Comparison of ENCODE assay signal across 24 cellular contexts in the genomic region with DNA sequence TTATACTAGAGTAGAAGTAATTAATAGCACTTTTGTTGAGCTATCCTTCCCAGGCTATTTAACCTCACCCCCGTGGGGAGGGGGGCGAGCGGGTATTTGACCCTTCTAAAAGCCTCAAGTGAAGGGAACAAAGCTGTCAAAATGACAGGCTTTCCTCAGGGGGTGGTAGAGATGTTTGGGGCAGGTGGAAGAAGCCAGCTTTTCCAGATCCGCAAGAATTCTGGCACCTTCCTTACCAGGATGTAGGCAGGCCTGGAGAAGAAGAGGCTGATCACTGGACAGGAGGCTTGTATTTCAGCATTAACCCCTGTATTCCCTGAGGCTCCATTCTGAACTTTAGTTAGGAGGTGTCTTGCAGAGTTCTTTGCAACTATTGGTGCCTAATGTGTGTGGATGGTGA. TPM values are rescaled to one million over a fixed set of nuclear protein-coding genes. Genes with fewer than 3 reads are reported as not detected.
A peak's percentile ranks its signal among the peaks of the same experiment; 100 is the strongest.
DNase-seq lines count a peak whose midpoint lies in the region; ATAC-seq and TF ChIP-seq lines count a peak whose summit lies in the region.
"Had no signal": no experiment of that assay in that cellular context is flagged by ENCODE, and none has a peak within 500 bp of the region (broad histone marks: within the 10 kb centered on the region; RNA-seq: fewer than 3 reads in every experiment).

No MANE protein-coding gene starts in this region.

- no peaks in the 10 kb centered on the region for H3K36me3 ChIP-seq in neuronal stem cell (replicated peaks in 1 of 2; ENCODE audit: control insufficient read depth in 2 of 2, insufficient read depth in 2 of 2, low read length in 2 of 2)
- H3K36me3 ChIP-seq: BE2C; BLaER1 treated with 17β-estradiol and CSF1 and Interleukin-3, amounts not matched to agents 10 nM and 100 nM had no signal

- no peaks in the 10 kb centered on the region for H3K27me3 Mint-ChIP-seq in mesothelial cell of epicardium (ENCODE audit: low read depth)
- H3K27me3 Mint-ChIP-seq: CD4-positive, alpha-beta memory T cell had no signal

- H3K9ac ChIP-seq in neuronal stem cell (ENCODE audit: low read depth, low read length, poor library complexity): no peak overlapping the region
- H3K9ac ChIP-seq: BLaER1 treated with 17β-estradiol and CSF1 and Interleukin-3, amounts not matched to agents 10 nM and 100 nM; GM23248 had no signal

- no peak overlapping the region for H3K4me2 ChIP-seq in neuronal stem cell (ENCODE audit: insufficient read depth, low read length, poor library complexity, severe bottlenecking)
- H3K4me2 ChIP-seq: A549 had no signal

- no peaks in the 10 kb centered on the region for H3K9me3 ChIP-seq in neuronal stem cell (replicated peaks in 1 of 2; ENCODE audit: control insufficient read depth in 2 of 2, insufficient read depth in 1 of 2, low read depth in 1 of 2, low read length in 2 of 2)
- H3K9me3 ChIP-seq: A549; BE2C; BLaER1 treated with 17β-estradiol and CSF1 and Interleukin-3, amounts not matched to agents 10 nM and 100 nM had no signal

- no peak overlapping the region for H3K14ac ChIP-seq in neuronal stem cell (ENCODE audit: low read length)

- H4K8ac ChIP-seq in neuronal stem cell (ENCODE audit: low read depth, low read length): no peak overlapping the region

- H3K27ac ChIP-seq in C4-2B (peak overlapping the region; percentile 53; the same call in 1 of the 2 replicates), neuronal stem cell (replicated peaks; ENCODE audit: low read length) (peak overlapping the region; percentile 16)
- H3K27ac ChIP-seq: A549; BLaER1 treated with 17β-estradiol and CSF1 and Interleukin-3, amounts not matched to agents 10 nM and 100 nM; GM23248 had no signal

- H3K36me3 Mint-ChIP-seq in mesothelial cell of epicardium: no peaks in the 10 kb centered on the region

- H3K4ac ChIP-seq in neuronal stem cell (ENCODE audit: low read length): no peak overlapping the region

- peaks cover 5 to 7% of the 10 kb centered on the region in 2 donors for H3K4me1 ChIP-seq in neuronal stem cell (ENCODE audit: control insufficient read depth in 2 of 2, insufficient read depth in 1 of 2, low read depth in 1 of 2, low read length in 2 of 2)
- H3K4me1 ChIP-seq: BE2C had no signal

- no peaks in the 10 kb centered on the region for H3K27me3 ChIP-seq in neuronal stem cell (ENCODE audit: control insufficient read depth in 3 of 3, insufficient read depth in 3 of 3, low read depth in 1 of 3, low read length in 3 of 3)
- H3K27me3 ChIP-seq: BE2C; BLaER1 treated with 17β-estradiol and CSF1 and Interleukin-3, amounts not matched to agents 10 nM and 100 nM had no signal

- no CpG with 5 or more reads among the region's 4 CpGs for WGBS in neuronal stem cell (ENCODE audit: extremely low coverage in 2 of 2, insufficient read length in 2 of 2, insufficient replicate concordance in 1 of 2), 2 donors

- no peak overlapping the region for H4K91ac ChIP-seq in neuronal stem cell (ENCODE audit: low read depth, low read length, poor library complexity)

- peak overlapping the region; percentile 12 for H3K27ac Mint-ChIP-seq in mesothelial cell of epicardium
- H3K27ac Mint-ChIP-seq: CD4-positive, alpha-beta memory T cell had no signal

- H3K4me3 Mint-ChIP-seq in mesothelial cell of epicardium: no peak overlapping the region
- H3K4me3 Mint-ChIP-seq: CD4-positive, alpha-beta memory T cell had no signal

- no peak overlapping the region for H2BK5ac ChIP-seq in neuronal stem cell (ENCODE audit: low read length)

- H2BK15ac ChIP-seq in neuronal stem cell (ENCODE audit: low read length): no peak overlapping the region

- DNase-seq in islet precursor cell (peak; percentile 66), mesothelial cell of epicardium (ENCODE audit: low spot score in 2 of 2, unreplicated experiment in 2 of 2) (no peak), neuronal stem cell (ENCODE audit: low spot score) (no peak), middle frontal gyrus (ENCODE audit: extremely low spot score, low spot score) (no peak), NCI-H2196 (lab: John Stamatoyannopoulos, UW; ENCODE audit: unreplicated experiment) (no peak)
- DNase-seq in stimulated activated CD4-positive, alpha-beta T cell treated with anti-CD3 and anti-CD28 coated beads, Interleukin-2, amount 100 ng/mL, for 24 hours: no peak
- DNase-seq: 8988T; ACHN; AML-193; BE2C; Calu3; CD4-positive, alpha-beta memory T cell; COR-L47; DMS53; DMS79 treated with DMSO at 0.1 percent for 48 hours; GM23248; H7; HCEC 1CT had no signal

- H3K18ac ChIP-seq in neuronal stem cell (ENCODE audit: low read length): no peak overlapping the region

- no peak overlapping the region for H2BK120ac ChIP-seq in neuronal stem cell (ENCODE audit: low read depth, low read length)

- no peak overlapping the region for H3K23ac ChIP-seq in neuronal stem cell (ENCODE audit: low read depth, low read length, poor library complexity)

- TF ChIP-seq CTCF in C4-2B (conservative IDR thresholded peaks at IDR 0.05) (no peak), mesothelial cell of epicardium (IDR thresholded peaks at IDR 0.05; ENCODE audit: unreplicated experiment) (no peak)

- H2BK12ac ChIP-seq in neuronal stem cell (ENCODE audit: low read length): no peak overlapping the region

- H3K4me3 ChIP-seq in neuronal stem cell (ENCODE audit: low read length in 2 of 2): no peak overlapping the region
- H3K4me3 ChIP-seq: A549; BLaER1 treated with 17β-estradiol and CSF1 and Interleukin-3, amounts not matched to agents 10 nM and 100 nM; GM23248 had no signal

- peaks cover 18% of the 10 kb centered on the region for H3K4me1 Mint-ChIP-seq in mesothelial cell of epicardium

- H2AFZ ChIP-seq in neuronal stem cell (ENCODE audit: low read length): no peak overlapping the region
- H2AFZ ChIP-seq: GM23248 had no signal

- H3K9me3 Mint-ChIP-seq in mesothelial cell of epicardium: no peaks in the 10 kb centered on the region
- H3K9me3 Mint-ChIP-seq: CD4-positive, alpha-beta memory T cell had no signal

- ATAC-seq in GM18519 (IDR thresholded peaks at IDR 0.05; ENCODE audit: low FRiP score, unreplicated experiment): no peak
- ATAC-seq: A549 had no signal

- H2AK5ac ChIP-seq in neuronal stem cell (ENCODE audit: low read depth, low read length): no peak overlapping the region

- no peaks in the 10 kb centered on the region for H3K79me1 ChIP-seq in neuronal stem cell (ENCODE audit: low read depth, low read length)

RNA-seq across cellular contexts. Expression of a gene that starts 26.2 kb away (rescaled TPM):
- not detected in 3 replicates for total RNA-seq in mesothelial cell of epicardium
- not detected for polyA plus RNA-seq in neuronal stem cell (2013, experiment 1 of 2)
- polyA plus RNA-seq in neuronal stem cell (2013, experiment 2 of 2): not detected
- total RNA-seq: Calu3; CD4-positive, alpha-beta memory T cell; Daoy; GM23248; H1; H7 had no signal
- polyA plus RNA-seq: A549, H1 had no signal

RNA-seq across cellular contexts. Expression of a gene that starts 31.5 kb away (rescaled TPM):
- total RNA-seq in mesothelial cell of epicardium: 25.2 to 26.1 TPM (median 25.4 TPM) in 3 replicates
- 9.3 TPM for polyA plus RNA-seq in neuronal stem cell (2013, experiment 1 of 2)
- polyA plus RNA-seq in neuronal stem cell (2013, experiment 2 of 2): 9.6 TPM
